2 cellular contexts compared by ENCODE assay signal in the genomic region with DNA sequence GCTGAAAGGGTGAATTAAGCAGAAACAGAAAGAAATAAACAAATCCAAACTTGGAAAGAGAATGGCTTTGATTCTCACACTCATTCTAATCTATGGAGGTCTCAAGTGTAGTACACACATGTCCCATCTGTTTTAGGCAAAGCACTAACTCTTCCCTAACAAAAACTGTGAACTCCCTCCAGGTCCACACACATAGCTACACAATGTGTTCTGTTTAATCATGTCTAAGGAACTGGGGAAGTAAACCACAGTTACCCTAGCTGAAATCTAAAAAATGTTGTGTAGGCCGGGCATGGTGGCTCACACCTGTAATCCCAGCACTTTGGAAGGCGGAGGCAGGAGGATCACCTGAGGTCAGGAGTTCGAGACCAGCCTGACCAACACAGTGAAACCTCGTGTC.
TF ChIP-seq lines count a peak whose summit lies in the region.

No MANE protein-coding gene starts in this region.

TF ChIP-seq in A549, 52 proteins besides CTCF, POLR2A, EP300 and RAD21:
- TF ChIP-seq CBX8 (IDR thresholded peaks at IDR 0.05) (no peak), FOXS1 (CRISPR knock-in tag; IDR thresholded peaks at IDR 0.05) (no peak), SMC3 (IDR thresholded peaks at IDR 0.05) (no peak), KDM5A (IDR thresholded peaks at IDR 0.05) (no peak), NR3C1 (IDR thresholded peaks at IDR 0.05) (no peak), BHLHE40 (IDR thresholded peaks at IDR 0.05; ENCODE audit: low read depth, low read length) (no peak), ZSCAN20 (CRISPR knock-in tag; IDR thresholded peaks at IDR 0.05) (no peak), JUNB (IDR thresholded peaks at IDR 0.05) (no peak), HOXB13 (CRISPR knock-in tag; IDR thresholded peaks at IDR 0.05; ENCODE audit: low read depth) (no peak), RARB (CRISPR knock-in tag; IDR thresholded peaks at IDR 0.05) (no peak), FOSB (CRISPR knock-in tag; IDR thresholded peaks at IDR 0.05) (no peak)
- TF ChIP-seq, protein P1, sequence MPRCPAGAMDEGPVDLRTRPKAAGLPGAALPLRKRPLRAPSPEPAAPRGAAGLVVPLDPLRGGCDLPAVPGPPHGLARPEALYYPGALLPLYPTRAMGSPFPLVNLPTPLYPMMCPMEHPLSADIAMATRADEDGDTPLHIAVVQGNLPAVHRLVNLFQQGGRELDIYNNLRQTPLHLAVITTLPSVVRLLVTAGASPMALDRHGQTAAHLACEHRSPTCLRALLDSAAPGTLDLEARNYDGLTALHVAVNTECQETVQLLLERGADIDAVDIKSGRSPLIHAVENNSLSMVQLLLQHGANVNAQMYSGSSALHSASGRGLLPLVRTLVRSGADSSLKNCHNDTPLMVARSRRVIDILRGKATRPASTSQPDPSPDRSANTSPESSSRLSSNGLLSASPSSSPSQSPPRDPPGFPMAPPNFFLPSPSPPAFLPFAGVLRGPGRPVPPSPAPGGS (IDR thresholded peaks at IDR 0.05): no peak
- TF ChIP-seq, protein P2, sequence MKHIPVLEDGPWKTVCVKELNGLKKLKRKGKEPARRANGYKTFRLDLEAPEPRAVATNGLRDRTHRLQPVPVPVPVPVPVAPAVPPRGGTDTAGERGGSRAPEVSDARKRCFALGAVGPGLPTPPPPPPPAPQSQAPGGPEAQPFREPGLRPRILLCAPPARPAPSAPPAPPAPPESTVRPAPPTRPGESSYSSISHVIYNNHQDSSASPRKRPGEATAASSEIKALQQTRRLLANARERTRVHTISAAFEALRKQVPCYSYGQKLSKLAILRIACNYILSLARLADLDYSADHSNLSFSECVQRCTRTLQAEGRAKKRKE (CRISPR knock-in tag; IDR thresholded peaks at IDR 0.05; ENCODE audit: low read depth): no peak
- TF ChIP-seq, protein P3, sequence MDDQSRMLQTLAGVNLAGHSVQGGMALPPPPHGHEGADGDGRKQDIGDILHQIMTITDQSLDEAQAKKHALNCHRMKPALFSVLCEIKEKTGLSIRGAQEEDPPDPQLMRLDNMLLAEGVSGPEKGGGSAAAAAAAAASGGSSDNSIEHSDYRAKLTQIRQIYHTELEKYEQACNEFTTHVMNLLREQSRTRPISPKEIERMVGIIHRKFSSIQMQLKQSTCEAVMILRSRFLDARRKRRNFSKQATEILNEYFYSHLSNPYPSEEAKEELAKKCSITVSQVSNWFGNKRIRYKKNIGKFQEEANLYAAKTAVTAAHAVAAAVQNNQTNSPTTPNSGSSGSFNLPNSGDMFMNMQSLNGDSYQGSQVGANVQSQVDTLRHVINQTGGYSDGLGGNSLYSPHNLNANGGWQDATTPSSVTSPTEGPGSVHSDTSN (IDR thresholded peaks at IDR 0.05): no peak

TF ChIP-seq in IMR-90, 13 proteins besides CTCF, POLR2A, EP300 and RAD21:
- TF ChIP-seq CHD1 (IDR thresholded peaks at IDR 0.05; ENCODE audit: low read depth, low read length) (no peak), CEBPB (IDR thresholded peaks at IDR 0.05; ENCODE audit: low read depth, low read length) (no peak), BHLHE40 (IDR thresholded peaks at IDR 0.05; ENCODE audit: low read depth, low read length) (no peak), NFE2L2 (IDR thresholded peaks at IDR 0.05; ENCODE audit: low read depth, low read length) (no peak), FOS (IDR thresholded peaks at IDR 0.05; ENCODE audit: low read depth, low read length) (no peak), RCOR1 (IDR thresholded peaks at IDR 0.05; ENCODE audit: insufficient replicate concordance, low read length) (no peak), MAFK (IDR thresholded peaks at IDR 0.05; ENCODE audit: low read depth, low read length) (no peak), MAZ (IDR thresholded peaks at IDR 0.05; ENCODE audit: borderline replicate concordance, low read depth, low read length) (no peak), RFX5 (IDR thresholded peaks at IDR 0.05; ENCODE audit: low read depth, low read length) (no peak), MXI1 (IDR thresholded peaks at IDR 0.05; ENCODE audit: borderline replicate concordance, low read depth, low read length) (no peak)
- TF ChIP-seq, protein P4, sequence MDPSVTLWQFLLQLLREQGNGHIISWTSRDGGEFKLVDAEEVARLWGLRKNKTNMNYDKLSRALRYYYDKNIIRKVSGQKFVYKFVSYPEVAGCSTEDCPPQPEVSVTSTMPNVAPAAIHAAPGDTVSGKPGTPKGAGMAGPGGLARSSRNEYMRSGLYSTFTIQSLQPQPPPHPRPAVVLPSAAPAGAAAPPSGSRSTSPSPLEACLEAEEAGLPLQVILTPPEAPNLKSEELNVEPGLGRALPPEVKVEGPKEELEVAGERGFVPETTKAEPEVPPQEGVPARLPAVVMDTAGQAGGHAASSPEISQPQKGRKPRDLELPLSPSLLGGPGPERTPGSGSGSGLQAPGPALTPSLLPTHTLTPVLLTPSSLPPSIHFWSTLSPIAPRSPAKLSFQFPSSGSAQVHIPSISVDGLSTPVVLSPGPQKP (IDR thresholded peaks at IDR 0.05; ENCODE audit: borderline replicate concordance, low read depth, low read length): no peak
